ENCODE assay signal across 8 cellular contexts in genomic region chrX:48573690-48574269, GRCh38. TPM values are rescaled to one million over a fixed set of nuclear protein-coding genes. Genes with fewer than 3 reads are reported as not detected.
A peak's percentile ranks its signal among the peaks of the same experiment; 100 is the strongest.
DNase-seq lines count a peak whose midpoint lies in the region; ATAC-seq and TF ChIP-seq lines count a peak whose summit lies in the region.

No MANE protein-coding gene starts in this region.

- no peaks in the 10 kb centered on the region for H3K9me2 ChIP-seq in PC-9 (ENCODE audit: insufficient read depth)

- CTCF ChIA-PET in HEK293T (lab: Yijun Ruan, JAX) = no interaction called here
- CTCF ChIA-PET in PC-9 (lab: Charles Lee) = no interaction called here

- peaks cover 16% of the 10 kb centered on the region; the same call in 1 of the 2 replicates for H3F3A ChIP-seq in PC-9 (ENCODE audit: insufficient read depth, low read depth)

- H3K9me3 ChIP-seq in PC-9 (ENCODE audit: insufficient read depth, low read depth) = no peaks in the 10 kb centered on the region

- TF ChIP-seq CTCF in AG09309 (IDR thresholded peaks at IDR 0.05; ENCODE audit: control insufficient read depth, insufficient read depth, low read depth, low read length, missing control alignments) (no peak), PC-9 (conservative IDR thresholded peaks at IDR 0.05) (no peak), astrocyte of the spinal cord (IDR thresholded peaks at IDR 0.05; ENCODE audit: low read depth, low read length) (no peak)

- no peaks in the 10 kb centered on the region for H3K36me3 ChIP-seq in PC-9 (ENCODE audit: low read depth)

- peak overlapping the region; percentile 53; the same call in 1 of the 2 replicates for H3K27ac ChIP-seq in PC-9

- H3K4me1 ChIP-seq in PC-9 (replicated peaks; ENCODE audit: insufficient read depth) = no peaks in the 10 kb centered on the region

- POLR2A ChIA-PET in HEK293T (lab: Yijun Ruan, JAX) (interaction anchor here (1.5 to 2.9 kb wide), 5 partner anchors 16 to 48 kb away, joined by 3 to 16 read pairs (median 9); partner anchors contain the start of gene TBC1D25), PC-9 (lab: Charles Lee; ENCODE audit: unreplicated experiment) (interaction anchor here (0.6 kb wide), 1 partner anchor 83 kb away, joined by 3 read pairs; no protein-coding TSS in a partner anchor)

- peak overlapping the region; percentile 74; the same call in 1 of the 2 replicates for H2AFZ ChIP-seq in PC-9

- no peaks in the 10 kb centered on the region for H4K20me1 ChIP-seq in PC-9 (ENCODE audit: insufficient read depth)

- intact Hi-C loops in PC-9 (cut with micrococcal nuclease; ENCODE audit: unreplicated experiment) = no loop called here

- in situ Hi-C loops in astrocyte of the spinal cord (cut with HindIII; ENCODE audit: low sequenced_read_pairs) = no loop called here

- peak overlapping the region; percentile 78 for H3K4me2 ChIP-seq in PC-9

- no peaks in the 10 kb centered on the region for H3K27me3 ChIP-seq in PC-9 (ENCODE audit: insufficient read depth, low read depth)

- peaks cover 20% of the 10 kb centered on the region for H3K79me2 ChIP-seq in PC-9 (ENCODE audit: low read depth)

- ATAC-seq in stimulated activated naive CD8-positive, alpha-beta T cell treated with anti-CD3 and anti-CD28 coated beads, Interleukin-15, Interleukin-2, amounts not matched to agents 100 U/mL and 50 U/mL, for 24 hours = no peak

- H3K4me3 ChIP-seq in AG09309 (ENCODE audit: control insufficient read depth, low read depth, low read length) = peak overlapping the region; percentile 76
- peak overlapping the region; percentile 66 for H3K4me3 ChIP-seq in PC-9
- H3K4me3 ChIP-seq in astrocyte of the spinal cord (ENCODE audit: low read depth, low read length) = peak overlapping the region; percentile 65

- DNase-seq in AG09309 (ENCODE audit: low read depth) (no peak), HEK293T (ENCODE audit: extremely low spot score) (peak; percentile 58), PC-9 (no peak), astrocyte of the spinal cord (ENCODE audit: low read depth, low spot score) (peak; percentile 21), kidney tubule cell (ENCODE audit: low spot score) (peak; percentile 25), putamen (ENCODE audit: low spot score) (no peak), 8988T (no peak)
- DNase-seq in stimulated activated naive CD8-positive, alpha-beta T cell treated with anti-CD3 and anti-CD28 coated beads, Interleukin-15, Interleukin-2, amounts not matched to agents 100 U/mL and 50 U/mL, for 24 hours = peak; percentile 17

- TSS peak; percentile 85 for BruUV-seq in PC-9 (replicated peaks; lab: Mats Ljungman, UMichigan)

TF ChIP-seq in HEK293T, 16 proteins besides CTCF, POLR2A, EP300 and RAD21:
- TF ChIP-seq, protein P1, sequence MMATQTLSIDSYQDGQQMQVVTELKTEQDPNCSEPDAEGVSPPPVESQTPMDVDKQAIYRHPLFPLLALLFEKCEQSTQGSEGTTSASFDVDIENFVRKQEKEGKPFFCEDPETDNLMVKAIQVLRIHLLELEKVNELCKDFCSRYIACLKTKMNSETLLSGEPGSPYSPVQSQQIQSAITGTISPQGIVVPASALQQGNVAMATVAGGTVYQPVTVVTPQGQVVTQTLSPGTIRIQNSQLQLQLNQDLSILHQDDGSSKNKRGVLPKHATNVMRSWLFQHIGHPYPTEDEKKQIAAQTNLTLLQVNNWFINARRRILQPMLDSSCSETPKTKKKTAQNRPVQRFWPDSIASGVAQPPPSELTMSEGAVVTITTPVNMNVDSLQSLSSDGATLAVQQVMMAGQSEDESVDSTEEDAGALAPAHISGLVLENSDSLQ (IDR thresholded peaks at IDR 0.05) = peak; percentile 53; the same call in 1 of the 2 replicates
- peak; percentile 52; the same call in 1 of the 2 replicates for TF ChIP-seq TARDBP (IDR thresholded peaks at IDR 0.05)
- TF ChIP-seq LEF1 (IDR thresholded peaks at IDR 0.05; ENCODE audit: borderline replicate concordance) = no peak
TF ChIP-seq in HEK293T: peak in this region for 2.

RNA-seq across cellular contexts. Expression of gene RBM3, which starts 0.5 kb away (rescaled TPM):
- 120 and 134 TPM in 2 replicates for total RNA-seq in PC-9 (2021)

RNA-seq across cellular contexts. Expression of gene WDR13, which starts 23.5 kb away (rescaled TPM):
- total RNA-seq in PC-9 (2021) = 28.6 and 43.9 TPM in 2 replicates

RNA-seq across cellular contexts. Expression of gene TBC1D25, which starts 34.3 kb away (rescaled TPM):
- 7.4 and 9.0 TPM in 2 replicates for total RNA-seq in PC-9 (2021)

RNA-seq across cellular contexts. Expression of gene EBP, which starts 52.2 kb away (rescaled TPM):
- 88.1 and 113 TPM in 2 replicates for total RNA-seq in PC-9 (2021)

Comparison
In these comparisons a context has a peak if more than half of its experiments do, and no peak if none do; other contexts are left out.
1. DNase-seq: peak in HEK293T (single experiment), astrocyte of the spinal cord (single experiment), kidney tubule cell (single experiment) and stimulated activated naive CD8-positive, alpha-beta T cell treated with anti-CD3 and anti-CD28 coated beads, Interleukin-15, Interleukin-2, amounts not matched to agents 100 U/mL and 50 U/mL, for 24 hours (single experiment); none in AG09309 (single experiment), PC-9 (0 of 2), putamen (single experiment) and 8988T (single experiment).
2. Peak in every context shown above with its lines, with median percentiles within 50 percentile points of each other: H3K4me3 ChIP-seq.